7 cellular contexts compared by ENCODE assay signal in the genomic region with DNA sequence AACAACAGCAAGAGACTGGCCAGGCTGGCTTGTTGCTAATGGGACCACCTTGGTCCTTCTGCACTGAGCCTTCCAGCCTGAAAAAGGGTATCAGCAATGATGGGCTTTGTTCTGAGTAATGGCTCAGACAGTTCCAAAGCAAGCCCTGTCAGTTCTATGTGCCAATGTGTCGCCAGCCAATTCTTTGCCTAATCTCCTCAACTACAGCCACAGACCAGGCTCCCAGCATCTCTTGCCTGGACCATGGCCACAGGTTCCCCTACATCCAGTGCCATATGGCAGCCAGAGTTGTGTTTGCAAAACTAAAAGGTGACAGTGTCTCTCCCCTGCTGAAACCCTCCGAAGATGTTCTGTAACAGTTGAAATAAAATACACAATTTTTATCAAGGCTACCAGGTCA.
"Had no signal": no experiment of that assay in that cellular context is flagged by ENCODE, and none has a peak within 500 bp of the region (broad histone marks: within the 10 kb centered on the region; RNA-seq: fewer than 3 reads in every experiment).

No MANE protein-coding gene starts in this region.

- H3K27ac ChIP-seq: GM23248, HL-60 had no signal

- ATAC-seq: HCT116, HepG2 had no signal

- DNase-seq: GM23248, GOT3, H7, HFFc6 had no signal
